Comparison of ENCODE assay signal across 26 cellular contexts in the genomic region with DNA sequence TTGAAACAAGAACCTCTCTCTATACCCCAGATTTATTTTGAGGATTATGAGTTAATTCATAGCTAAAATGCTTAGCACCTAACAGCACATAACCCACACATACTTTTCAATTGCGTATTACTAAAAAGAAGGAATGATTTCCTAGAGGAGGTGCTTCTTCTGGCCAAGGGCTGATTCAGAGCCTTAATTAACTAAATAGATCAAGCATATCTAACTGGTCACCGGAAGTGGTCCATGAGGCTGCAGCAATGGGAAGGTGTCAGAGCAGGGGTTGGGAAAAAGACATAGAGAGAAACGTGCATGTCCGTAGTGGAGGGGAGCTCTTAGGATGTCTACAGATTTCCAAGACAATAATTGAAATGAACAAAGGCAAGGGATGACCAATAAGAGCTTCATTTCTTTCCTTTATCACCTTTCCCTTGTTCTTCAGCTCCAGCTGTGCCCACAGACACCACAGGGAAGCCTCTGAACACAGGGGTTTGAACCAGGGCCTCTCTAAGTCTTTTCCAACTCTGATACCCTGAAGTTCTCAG. TPM values are rescaled to one million over a fixed set of nuclear protein-coding genes. Genes with fewer than 3 reads are reported as not detected.
DNase-seq lines count a peak whose midpoint lies in the region; TF ChIP-seq lines count a peak whose summit lies in the region.
"Had no signal": no experiment of that assay in that cellular context is flagged by ENCODE, and none has a peak within 500 bp of the region (broad histone marks: within the 10 kb centered on the region; RNA-seq: fewer than 3 reads in every experiment).

No MANE protein-coding gene starts in this region.

- no peaks in the 10 kb centered on the region for H3K36me3 ChIP-seq in colonic mucosa
- H3K36me3 ChIP-seq in mesenchymal stem cell (ENCODE audit: control insufficient read depth in 1 of 2, insufficient read depth in 2 of 2, low read depth in 1 of 2, low read length in 2 of 2), result peaks cover 0 to 7% of the 10 kb centered on the region in 2 experiments
- no peaks in the 10 kb centered on the region for H3K36me3 ChIP-seq in OCI-LY7 (ENCODE audit: insufficient read depth, low read length)
- no peaks in the 10 kb centered on the region for H3K36me3 ChIP-seq in esophagus muscularis mucosa
- H3K36me3 ChIP-seq: adrenal gland, right atrium auricular region, upper lobe of right lung had no signal

- no peak for TF ChIP-seq EP300 in esophagus muscularis mucosa (IDR thresholded peaks at IDR 0.05)

- H2BK120ac ChIP-seq in mesenchymal stem cell (ENCODE audit: low read depth, low read length), result no peak overlapping the region

- H3K79me1 ChIP-seq in mesenchymal stem cell (replicated peaks; ENCODE audit: low read length, poor library complexity, severe bottlenecking), result no peaks in the 10 kb centered on the region

- H3K27me3 ChIP-seq in colonic mucosa (no peaks in the 10 kb centered on the region), mesenchymal stem cell (ENCODE audit: control insufficient read depth in 1 of 2, insufficient read depth in 1 of 2, low read length in 2 of 2) (no peaks in the 10 kb centered on the region), esophagus muscularis mucosa (no peaks in the 10 kb centered on the region)
- H3K27me3 ChIP-seq: adrenal gland, heart right ventricle, right atrium auricular region, SJCRH30, upper lobe of right lung had no signal

- H4K20me1 ChIP-seq in OCI-LY7 (ENCODE audit: insufficient read depth, low read length), result no peaks in the 10 kb centered on the region

- CTCF ChIA-PET in OCI-LY7 (lab: Charles Lee; ENCODE audit: unreplicated experiment), result no interaction called here

- intact Hi-C loops in colonic mucosa (cut with DNase I) (no loop called here), OCI-LY7 (cut with micrococcal nuclease; ENCODE audit: unreplicated experiment) (no loop called here), head of caudate nucleus (cut with DNase I) (no loop called here), esophagus muscularis mucosa (cut with DNase I) (no loop called here)

- no peak overlapping the region for H2AK5ac ChIP-seq in mesenchymal stem cell (ENCODE audit: low read length, severe bottlenecking)

- peak overlapping the region; percentile 87 for H3K27ac ChIP-seq in colonic mucosa
- H3K27ac ChIP-seq in mesenchymal stem cell (ENCODE audit: low read length, poor library complexity, severe bottlenecking), result peak overlapping the region; percentile 2
- H3K27ac ChIP-seq in OCI-LY7 (ENCODE audit: low read depth, low read length, poor library complexity, severe bottlenecking), result no peak overlapping the region
- no peak overlapping the region for H3K27ac ChIP-seq in esophagus muscularis mucosa (replicated peaks in 1 of 4)
- H3K27ac ChIP-seq: adrenal gland, coronary artery, heart right ventricle, right atrium auricular region, SJCRH30, upper lobe of right lung had no signal

- no peak overlapping the region for H3K18ac ChIP-seq in mesenchymal stem cell (ENCODE audit: low read depth in 1 of 2, low read length in 2 of 2)

- no peak overlapping the region for H2BK12ac ChIP-seq in mesenchymal stem cell (ENCODE audit: low read length in 2 of 2)

- H3K14ac ChIP-seq in mesenchymal stem cell (ENCODE audit: low read length in 2 of 2), result no peak overlapping the region

- TF ChIP-seq CTCF in colonic mucosa (IDR thresholded peaks at IDR 0.05), result no peak
- no peak for TF ChIP-seq CTCF in OCI-LY7 (conservative IDR thresholded peaks at IDR 0.05; ENCODE audit: low read length)
- no peak for TF ChIP-seq CTCF in esophagus muscularis mucosa (IDR thresholded peaks at IDR 0.05)

- H3K4me1 ChIP-seq in colonic mucosa, result no peaks in the 10 kb centered on the region
- H3K4me1 ChIP-seq in mesenchymal stem cell (ENCODE audit: control insufficient read depth, insufficient read depth, low read depth, low read length), result peaks cover 2% of the 10 kb centered on the region
- peaks cover 13% of the 10 kb centered on the region for H3K4me1 ChIP-seq in OCI-LY7 (ENCODE audit: insufficient read depth, low read length, poor library complexity, severe bottlenecking)
- H3K4me1 ChIP-seq in esophagus muscularis mucosa, result peaks cover 8 to 17% (median 16%) of the 10 kb centered on the region in 4 donors
- H3K4me1 ChIP-seq: SJCRH30 had no signal

- no peaks in the 10 kb centered on the region for H3K9me3 ChIP-seq in colonic mucosa
- H3K9me3 ChIP-seq in mesenchymal stem cell (ENCODE audit: control insufficient read depth, low read length), result no peaks in the 10 kb centered on the region
- no peaks in the 10 kb centered on the region for H3K9me3 ChIP-seq in OCI-LY7 (ENCODE audit: low read length)
- H3K9me3 ChIP-seq in esophagus muscularis mucosa, result no peaks in the 10 kb centered on the region
- H3K9me3 ChIP-seq: adrenal gland, right atrium auricular region, SJCRH30, upper lobe of right lung had no signal

- H3K4me3 ChIP-seq in colonic mucosa (peak overlapping the region; percentile 6), mesenchymal stem cell (ENCODE audit: insufficient read depth in 1 of 2, low read depth in 1 of 2, low read length in 2 of 2) (no peak overlapping the region), OCI-LY7 (ENCODE audit: low read depth, low read length, poor library complexity, severe bottlenecking) (no peak overlapping the region), esophagus muscularis mucosa (no peak overlapping the region)
- H3K4me3 ChIP-seq: adrenal gland, coronary artery, heart right ventricle, right atrium auricular region, SJCRH30, upper lobe of right lung had no signal

- H3K79me2 ChIP-seq in OCI-LY7 (ENCODE audit: insufficient read depth, low read depth, low read length), result no peaks in the 10 kb centered on the region

- POLR2A ChIA-PET in OCI-LY7 (lab: Charles Lee), result interaction anchor here (0.6 to 1.4 kb wide), 2 partner anchors 32 to 81 kb away, joined by 3 read pairs; no protein-coding TSS in a partner anchor

- 100% methylated on average over 4 of the region's 4 CpGs for WGBS in mesenchymal stem cell
- WGBS in esophagus muscularis mucosa, result 89% methylated on average over 4 of the region's 4 CpGs

- no peak overlapping the region for H4K8ac ChIP-seq in mesenchymal stem cell (ENCODE audit: low read length)

- DNase-seq in Caki2 (ENCODE audit: low read depth), result peak; percentile 55
- DNase-seq in colonic mucosa, result no peak
- no peak for DNase-seq in mesenchymal stem cell
- DNase-seq in renal cortical epithelial cell (ENCODE audit: low read depth), result peak; percentile 85
- no peak for DNase-seq in HPDE6-E6E7 (ENCODE audit: extremely low spot score)
- no peak for DNase-seq in OCI-LY7 (ENCODE audit: low spot score)
- DNase-seq in head of caudate nucleus, result no peak
- DNase-seq in esophagus muscularis mucosa (ENCODE audit: extremely low spot score), result no peak
- DNase-seq: activated CD4-positive, alpha-beta T cell treated with anti-CD3 and anti-CD28 coated beads for 4 hours; activated naive CD4-positive, alpha-beta T cell; activated T-cell treated with anti-CD3 and anti-CD28 coated beads, Interleukin-2, amount 50 U/mL, for 4 hours; adrenal gland; CD4-positive, alpha-beta memory T cell; DND-41; heart right ventricle; immature natural killer cell; Kasumi-1; left ventricle myocardium superior; NCI-H2029 treated with DMSO at 0.1 percent for 48 hours; NCI-H345; NCI-H774; SJCRH30; stimulated activated naive CD8-positive, alpha-beta T cell treated with anti-CD3 and anti-CD28 coated beads, Interleukin-15, amount 100 ng/mL, for 72 hours; upper lobe of right lung had no signal

- no peak overlapping the region for H3K4me2 ChIP-seq in mesenchymal stem cell (ENCODE audit: low read length, poor library complexity, severe bottlenecking)
- H3K4me2 ChIP-seq in OCI-LY7 (ENCODE audit: low read length), result no peak overlapping the region

- peak overlapping the region; percentile 37 for H2BK5ac ChIP-seq in mesenchymal stem cell (ENCODE audit: low read depth, low read length, poor library complexity, severe bottlenecking)

- H3K23ac ChIP-seq in mesenchymal stem cell (ENCODE audit: low read length in 2 of 2), result no peak overlapping the region

- H2BK15ac ChIP-seq in mesenchymal stem cell (ENCODE audit: low read depth, poor library complexity, severe bottlenecking), result no peak overlapping the region

- H3K9me2 ChIP-seq in OCI-LY7 (ENCODE audit: insufficient read depth, low read length), result no peaks in the 10 kb centered on the region

- H3K9ac ChIP-seq in colonic mucosa (ENCODE audit: low read depth in 2 of 2, low read length in 2 of 2), result peak overlapping the region in 1 of 2 donors; percentile 49
- H3K9ac ChIP-seq in mesenchymal stem cell (ENCODE audit: low read length), result no peak overlapping the region

- no peak for TF ChIP-seq POLR2A in esophagus muscularis mucosa (IDR thresholded peaks at IDR 0.05; ENCODE audit: low read depth)

- H2AFZ ChIP-seq in mesenchymal stem cell (ENCODE audit: low read depth, low read length) (no peak overlapping the region), OCI-LY7 (ENCODE audit: low read length) (no peak overlapping the region)

- in situ Hi-C loops in Caki2 (cut with HindIII; ENCODE audit: low pct_unique_long_range_greater_than_20kb, low sequenced_read_pairs), result no loop called here

- no peak overlapping the region for H4K91ac ChIP-seq in mesenchymal stem cell (ENCODE audit: low read length)

- no peak overlapping the region for H3K4ac ChIP-seq in mesenchymal stem cell (ENCODE audit: low read depth in 1 of 2, low read length in 2 of 2)

- BruUV-seq in OCI-LY7 (replicated peaks; lab: Mats Ljungman, UMichigan), result no TSS peak

RNA-seq across cellular contexts. Expression of gene HGD, which starts 0.5 kb away (rescaled TPM):
- 73.3 and 81.7 TPM in 2 replicates for total RNA-seq in Caki2 (2014; rRNA removed; shearing (Covaris generic); ENCODE audit: low replicate concordance)
- 10 to 100 TPM; 37.6 to 48.5 TPM for total RNA-seq in colonic mucosa
- polyA plus RNA-seq in mesenchymal stem cell (2013, experiment 1 of 2), result 0.12 TPM
- polyA plus RNA-seq in mesenchymal stem cell (2013, experiment 2 of 2), result 0.07 TPM
- total RNA-seq in renal cortical epithelial cell, result 27.3 and 91.5 TPM in 2 replicates
- 0.19 TPM in 1 of 2 replicates, not detected in the other for total RNA-seq in OCI-LY7 (2014; rRNA removed; shearing (Covaris generic))
- total RNA-seq in OCI-LY7 (2022), result not detected in 2 replicates
- total RNA-seq in esophagus muscularis mucosa, result under 1 TPM in 1 of 4 donors, not detected in 3; 0.69 TPM
- total RNA-seq: left ventricle myocardium superior had no signal
- polyA plus RNA-seq: CD4-positive, alpha-beta memory T cell had no signal

Comparison
In these comparisons a context has a peak if more than half of its experiments do, and no peak if none do; other contexts are left out.
1. DNase-seq: peak in Caki2 (single experiment) and renal cortical epithelial cell (single experiment); none in colonic mucosa (single experiment), mesenchymal stem cell (single experiment), HPDE6-E6E7 (single experiment), OCI-LY7 (single experiment), head of caudate nucleus (0 of 42) and esophagus muscularis mucosa (single experiment).
2. H3K27ac ChIP-seq: peak in colonic mucosa (single experiment) and mesenchymal stem cell (single experiment); none in OCI-LY7 (single experiment) and esophagus muscularis mucosa (0 of 4).
3. RNA of gene HGD, which starts 0.5 kb away (total RNA-seq): 27.3 to 91.5 TPM in renal cortical epithelial cell, 73.3 to 81.7 TPM in Caki2 and 37.6 to 48.5 TPM in colonic mucosa; 0.19 TPM in OCI-LY7 and 0.69 TPM in esophagus muscularis mucosa; every median in the first group is over 10 times any median in the second.